Comparison of ENCODE assay signal across 10 cellular contexts in the genomic region with DNA sequence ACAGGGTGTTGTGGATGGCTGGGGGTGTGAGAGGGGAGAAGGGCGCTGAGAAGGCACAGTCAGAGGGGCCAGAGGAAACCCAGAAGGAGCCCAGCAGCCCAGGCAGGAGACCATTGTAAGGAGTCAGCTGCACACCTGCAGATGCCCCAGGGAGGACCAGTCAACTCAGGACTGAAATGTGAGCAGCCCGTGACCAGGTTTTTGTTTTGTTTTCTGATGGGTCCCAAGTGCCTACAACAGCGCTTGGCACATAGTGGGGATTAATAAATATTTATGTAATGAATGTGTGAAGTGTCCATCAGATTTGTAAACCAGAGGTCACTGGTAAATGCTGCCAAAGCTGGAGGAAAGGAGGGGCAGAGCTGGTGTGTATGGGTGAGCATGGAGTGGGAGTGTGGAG. TPM values are rescaled to one million over a fixed set of nuclear protein-coding genes. Genes with fewer than 3 reads are reported as not detected.
DNase-seq lines count a peak whose midpoint lies in the region; ATAC-seq, FAIRE-seq and TF ChIP-seq lines count a peak whose summit lies in the region.
"Had no signal": no experiment of that assay in that cellular context is flagged by ENCODE, and none has a peak within 500 bp of the region (broad histone marks: within the 10 kb centered on the region; RNA-seq: fewer than 3 reads in every experiment).

No MANE protein-coding gene starts in this region.

- BruUV-seq in HepG2 (replicated peaks; lab: Mats Ljungman, UMichigan) = no TSS peak

- H3K9me3 ChIP-seq in HepG2 (ENCODE audit: low read length) (no peaks in the 10 kb centered on the region), right lobe of liver (no peaks in the 10 kb centered on the region), tibial artery (no peaks in the 10 kb centered on the region)

- peaks cover 84% of the 10 kb centered on the region for H3K79me2 ChIP-seq in HepG2 (ENCODE audit: insufficient read depth, low read length)

- intact Hi-C loops in HepG2 (cut with micrococcal nuclease; ENCODE audit: unreplicated experiment) (loop anchor here (1.0 kb wide), 1 partner anchor 52 kb away; no protein-coding TSS in a partner anchor), right lobe of liver (cut with DNase I) (no loop called here), tibial artery (cut with DNase I; ENCODE audit: low total_unique reads) (no loop called here)

- TF ChIP-seq CTCF in HepG2 (CRISPR knock-in tag; IDR thresholded peaks at IDR 0.05) (no peak), right lobe of liver (IDR thresholded peaks at IDR 0.05) (no peak), tibial artery (IDR thresholded peaks at IDR 0.05) (no peak)

- no peak for DNase-seq in HepG2 (ENCODE audit: low spot score)
- DNase-seq in right lobe of liver = no peak
- DNase-seq in tibial artery = peak in 1 of 2 donors; percentile 52
- DNase-seq in SHP77 (lab: John Stamatoyannopoulos, UW) = no peak
- no peak for DNase-seq in foreskin melanocyte
- no peak for DNase-seq in NCI-H526 (lab: John Stamatoyannopoulos, UW)
- DNase-seq: left ventricle myocardium superior, NCI-H69 had no signal

- TF ChIP-seq RAD21 in HepG2 (CRISPR knock-in tag; IDR thresholded peaks at IDR 0.05) = no peak

- no peak overlapping the region for H3K4me2 ChIP-seq in HepG2 (ENCODE audit: low read depth, low read length)

- in situ Hi-C loops in HepG2 (cut with HindIII; ENCODE audit: extremely low pct_ligation_motif_present, low pct_unique_long_range_greater_than_20kb) = no loop called here

- no peak overlapping the region for H2AFZ ChIP-seq in HepG2 (ENCODE audit: low read length)

- TF ChIP-seq POLR2A in HepG2 (IDR thresholded peaks at IDR 0.05; ENCODE audit: insufficient read depth in 1 of 2, low read depth in 2 of 2, low read length in 2 of 2) (no peak), right lobe of liver (IDR thresholded peaks at IDR 0.05) (no peak)

- ATAC-seq in HepG2 (no peak), right lobe of liver (no peak), HG02678 (IDR thresholded peaks at IDR 0.05; ENCODE audit: unreplicated experiment) (peak; percentile 89), HG03571 (IDR thresholded peaks at IDR 0.05; ENCODE audit: unreplicated experiment) (peak; percentile 76)
- ATAC-seq: left ventricle myocardium superior had no signal

- H3K36me3 ChIP-seq in HepG2 (replicated peaks in 1 of 2; ENCODE audit: control insufficient read depth in 1 of 2, insufficient read depth in 2 of 2, low read length in 2 of 2) (peaks cover 6 to 13% of the 10 kb centered on the region in 2 experiments), right lobe of liver (no peaks in the 10 kb centered on the region), tibial artery (no peaks in the 10 kb centered on the region)

- TF ChIP-seq EP300 in HepG2 (IDR thresholded peaks at IDR 0.05; ENCODE audit: low read depth in 2 of 2, low read length in 2 of 2) (no peak), HepG2 (CRISPR knock-in tag; IDR thresholded peaks at IDR 0.05; ENCODE audit: borderline replicate concordance) (no peak)

- POLR2A ChIA-PET in HepG2 (lab: Yijun Ruan, JAX) = interaction anchor here (0.6 to 4.6 kb wide), 6 partner anchors 20 to 127 kb away, joined by 3 to 28 read pairs (median 4); partner anchors contain the start of genes EFHC1 and TRAM2

- H3K4me1 ChIP-seq in HepG2 (ENCODE audit: insufficient read depth, low read length) (peaks cover 100% of the 10 kb centered on the region), right lobe of liver (peaks cover 0 to 72% (median 36%) of the 10 kb centered on the region in 4 donors), tibial artery (peaks cover 0 to 100% (median 94%) of the 10 kb centered on the region in 4 donors)

- no peak overlapping the region for H3K9ac ChIP-seq in HepG2 (ENCODE audit: insufficient read depth, low read depth, low read length)

- H3K27me3 ChIP-seq in HepG2 (ENCODE audit: control insufficient read depth in 1 of 2, insufficient read depth in 2 of 2, low read length in 2 of 2) (no peaks in the 10 kb centered on the region), right lobe of liver (no peaks in the 10 kb centered on the region), tibial artery (no peaks in the 10 kb centered on the region)

- H4K20me1 ChIP-seq in HepG2 (ENCODE audit: insufficient read depth, low read length) = 0 out of 2 replicates have a peak, but pooled peaks cover 6% of the 10 kb centered on the region

- peak overlapping the region; percentile 77 for H3K27ac ChIP-seq in HepG2 (ENCODE audit: extremely low read length, insufficient read depth, low read length)
- H3K27ac ChIP-seq in right lobe of liver = no peak overlapping the region
- H3K27ac ChIP-seq in tibial artery = peak overlapping the region; percentile 86 to 87

- no peak for FAIRE-seq in HepG2 (lab: Jason Lieb, UNC)

- H3K4me3 ChIP-seq in HepG2 (replicated peaks in 1 of 3; ENCODE audit: insufficient read depth in 1 of 3, low read depth in 2 of 3, low read length in 3 of 3) (no peak overlapping the region), right lobe of liver (no peak overlapping the region), tibial artery (no peak overlapping the region)

- CTCF ChIA-PET in HepG2 (lab: Yijun Ruan, JAX; ENCODE audit: low intra/inter-chr PET ratio, low total read pairs) = no interaction called here

- 96% methylated on average over 3 of the region's 3 CpGs for WGBS in HepG2 (ENCODE audit: low lambda C conversion rate)
- 70% methylated on average over 2 of the region's 3 CpGs for WGBS in right lobe of liver (ENCODE audit: insufficient coverage, low coverage, low lambda C conversion rate, missing lambda C conversion rate)

TF ChIP-seq in HepG2, 621 proteins besides CTCF, POLR2A, EP300 and RAD21:
- TF ChIP-seq ZNF747 (CRISPR knock-in tag; IDR thresholded peaks at IDR 0.05; ENCODE audit: borderline replicate concordance) (no peak), ZNF687 (CRISPR knock-in tag; IDR thresholded peaks at IDR 0.05) (peak; percentile 3; the same call in 1 of the 2 replicates), PITX1 (CRISPR knock-in tag; IDR thresholded peaks at IDR 0.05) (0 out of 2 replicates have a peak, but pooled peaks have one; percentile 22), MAFK (conservative IDR thresholded peaks at IDR 0.05 in 1 of 2, IDR thresholded peaks at IDR 0.05 in 1 of 2; ENCODE audit: low read length in 2 of 2) (no peak), ZNF430 (CRISPR knock-in tag; IDR thresholded peaks at IDR 0.05) (no peak)

RNA-seq across cellular contexts. Expression of gene TRAM2, which starts 30.2 kb away (rescaled TPM):
- 40.5 and 49.1 TPM in 2 replicates for total RNA-seq in HepG2 (2016; rRNA removed; fragmentation: Illumina TruSeq; extraction: Trizol)
- total RNA-seq in HepG2 (2016; cell fraction: cytosol; rRNA removed; fragmentation: Illumina TruSeq; extraction: Trizol; ENCODE audit: low read depth) = 4.0 and 4.7 TPM in 2 replicates
- 36.8 and 47.0 TPM in 2 replicates for total RNA-seq in HepG2 (2016; cell fraction: insoluble cytoplasmic fraction; rRNA removed; fragmentation: Illumina TruSeq; extraction: Trizol)
- 24.9 and 25.7 TPM in 2 replicates for total RNA-seq in HepG2 (2016; cell fraction: membrane; rRNA removed; fragmentation: Illumina TruSeq; extraction: Trizol)
- total RNA-seq in HepG2 (2016; cell fraction: nucleus; rRNA removed; fragmentation: Illumina TruSeq; extraction: Trizol) = 50.0 and 60.1 TPM in 2 replicates
- 68.2 and 72.5 TPM in 2 replicates for polyA plus RNA-seq in HepG2 (2011; rRNA removed)
- polyA plus RNA-seq in HepG2 (2011; cell fraction: cytosol; rRNA removed) = 51.1 and 62.3 TPM in 2 replicates
- 100.0 and 109 TPM in 2 replicates for polyA plus RNA-seq in HepG2 (2011; cell fraction: nucleus; rRNA removed)
- 42.0 and 55.5 TPM in 2 replicates for polyA plus RNA-seq in HepG2 (2012)
- polyA plus RNA-seq in HepG2 (2016; cell fraction: cytosol; fragmentation: Illumina TruSeq; extraction: Trizol; ENCODE audit: low read depth) = 2.3 and 2.5 TPM in 2 replicates
- 27.8 and 31.3 TPM in 2 replicates for polyA plus RNA-seq in HepG2 (2016; cell fraction: insoluble cytoplasmic fraction; fragmentation: Illumina TruSeq; extraction: Trizol; ENCODE audit: low read depth)
- polyA plus RNA-seq in HepG2 (2016; cell fraction: membrane; fragmentation: Illumina TruSeq; extraction: Trizol; ENCODE audit: low read depth) = 11.1 and 12.4 TPM in 2 replicates
- 72.8 and 73.2 TPM in 2 replicates for polyA plus RNA-seq in HepG2 (2016; cell fraction: nucleus; fragmentation: Illumina TruSeq; extraction: Trizol; ENCODE audit: insufficient read depth, low read depth)
- polyA minus RNA-seq in HepG2 (2011; rRNA and poly(A)+ RNA removed; ENCODE audit: low replicate concordance) = 21.3 and 119 TPM in 2 replicates
- polyA minus RNA-seq in HepG2 (2011; cell fraction: cytosol; rRNA and poly(A)+ RNA removed) = 67.1 and 80.2 TPM in 2 replicates
- polyA minus RNA-seq in HepG2 (2011; cell fraction: nucleus; rRNA and poly(A)+ RNA removed) = 60.0 and 64.5 TPM in 2 replicates
- 10 to 100 TPM; 16.1 to 24.8 (median 17.8) TPM for total RNA-seq in right lobe of liver

Comparison
In these comparisons a context has a peak if more than half of its experiments do, and no peak if none do; other contexts are left out.
1. H3K27ac ChIP-seq: peak in HepG2 (single experiment) and tibial artery (2 of 2); none in right lobe of liver (0 of 3).
2. ATAC-seq: peak in HG02678 (single experiment) and HG03571 (single experiment); none in HepG2 (single experiment) and right lobe of liver (0 of 4).